9 cellular contexts compared by ENCODE assay signal in genomic region chr7:106178593-106179134, GRCh38.
DNase-seq lines count a peak whose midpoint lies in the region; ATAC-seq and TF ChIP-seq lines count a peak whose summit lies in the region.
"Had no signal": no experiment of that assay in that cellular context is flagged by ENCODE, and none has a peak within 500 bp of the region (broad histone marks: within the 10 kb centered on the region; RNA-seq: fewer than 3 reads in every experiment).

No MANE protein-coding gene starts in this region.

- no peak overlapping the region for H3K27ac ChIP-seq in CD8-positive, alpha-beta T cell (ENCODE audit: low read depth, low read length)

- peaks cover 10% of the 10 kb centered on the region for H3K27me3 Mint-ChIP-seq in CD8-positive, alpha-beta T cell (ENCODE audit: low read depth)
- peaks cover 18% of the 10 kb centered on the region for H3K27me3 Mint-ChIP-seq in activated CD4-positive, alpha-beta T cell treated with anti-CD3 and anti-CD28 coated beads, Interleukin-2, amount 10 ng/mL, durations not matched to agents 24 days and 14 days

- H3K4me3 ChIP-seq in CD8-positive, alpha-beta T cell (ENCODE audit: low read depth, low read length): no peak overlapping the region

- no peak for TF ChIP-seq CTCF in CD8-positive, alpha-beta T cell (IDR thresholded peaks at IDR 0.05)

- no peak overlapping the region for H3K4me3 Mint-ChIP-seq in CD8-positive, alpha-beta T cell
- H3K4me3 Mint-ChIP-seq in activated CD4-positive, alpha-beta T cell treated with anti-CD3 and anti-CD28 coated beads, Interleukin-2, amount 10 ng/mL, durations not matched to agents 24 days and 14 days: no peak overlapping the region
- H3K4me3 Mint-ChIP-seq: natural killer cell treated with Interleukin-12 subunit alpha and Interleukin-12 subunit beta and Interleukin-15 and Interleukin-18, amount 100 ng/mL, for 72 hours had no signal

- CTCF ChIA-PET in CD8-positive, alpha-beta T cell (lab: Charles Lee): interaction anchor here (3.7 to 12.8 kb wide), 3 partner anchors 12 to 558 kb away, joined by 28 to 194 read pairs (median 53); no protein-coding TSS in a partner anchor

- intact Hi-C loops in CD8-positive, alpha-beta T cell (cut with DNase I, micrococcal nuclease): loop anchor here (5.0 to 10.0 kb wide), 3 partner anchors 486 to 1319 kb away; partner anchors contain the start of gene CCDC71L (in 1 of the 2)
- intact Hi-C loops in activated CD4-positive, alpha-beta T cell treated with anti-CD3 and anti-CD28 coated beads, Interleukin-2, amount 10 ng/mL, durations not matched to agents 24 days and 14 days (cut with micrococcal nuclease): loop anchor here (5.0 to 10.0 kb wide), 2 partner anchors 84 to 366 kb away; no protein-coding TSS in a partner anchor

- H3K27ac Mint-ChIP-seq in CD8-positive, alpha-beta T cell: no peak overlapping the region
- H3K27ac Mint-ChIP-seq in activated CD4-positive, alpha-beta T cell treated with anti-CD3 and anti-CD28 coated beads, Interleukin-2, amount 10 ng/mL, durations not matched to agents 24 days and 14 days: no peak overlapping the region

- no peak for ATAC-seq in CD8-positive, alpha-beta T cell
- no peak for ATAC-seq in GM21528 (IDR thresholded peaks at IDR 0.05; ENCODE audit: low FRiP score, unreplicated experiment)

- H3K4me1 Mint-ChIP-seq in CD8-positive, alpha-beta T cell (ENCODE audit: low read depth): peaks cover 3% of the 10 kb centered on the region
- peaks cover 8% of the 10 kb centered on the region for H3K4me1 Mint-ChIP-seq in activated CD4-positive, alpha-beta T cell treated with anti-CD3 and anti-CD28 coated beads, Interleukin-2, amount 10 ng/mL, durations not matched to agents 24 days and 14 days

- no peaks in the 10 kb centered on the region for H3K9me3 ChIP-seq in CD8-positive, alpha-beta T cell (ENCODE audit: low read length)

- DNase-seq in EH (ENCODE audit: low read depth): peak; percentile 69
- DNase-seq in NCI-H1417 (lab: John Stamatoyannopoulos, UW): peak in 2 of 3 experiments; percentile 56 to 71
- DNase-seq in T47D (ENCODE audit: low read depth in 1 of 2, low spot score in 1 of 2): peak; percentile 27 to 85
- peak; percentile 63 to 78 for DNase-seq in lung microvascular endothelial cell (ENCODE audit: low read depth in 2 of 2)
- DNase-seq in CD8-positive, alpha-beta T cell: no peak
- DNase-seq in activated CD4-positive, alpha-beta T cell treated with anti-CD3 and anti-CD28 coated beads, Interleukin-2, amount 10 ng/mL, durations not matched to agents 24 days and 14 days: no peak
- no peak for DNase-seq in GF-D8 (lab: John Stamatoyannopoulos, UW)

- peaks cover 4% of the 10 kb centered on the region for H3K27me3 ChIP-seq in CD8-positive, alpha-beta T cell (ENCODE audit: insufficient read depth, low read length)

- POLR2A ChIA-PET in CD8-positive, alpha-beta T cell (lab: Charles Lee): interaction anchor here (1.4 kb wide), 1 partner anchor 284 kb away, joined by 3 read pairs; no protein-coding TSS in a partner anchor

- no peaks in the 10 kb centered on the region for H3K9me3 Mint-ChIP-seq in CD8-positive, alpha-beta T cell
- H3K9me3 Mint-ChIP-seq in activated CD4-positive, alpha-beta T cell treated with anti-CD3 and anti-CD28 coated beads, Interleukin-2, amount 10 ng/mL, durations not matched to agents 24 days and 14 days: no peaks in the 10 kb centered on the region
- H3K9me3 Mint-ChIP-seq: natural killer cell treated with Interleukin-12 subunit alpha and Interleukin-12 subunit beta and Interleukin-15 and Interleukin-18, amount 100 ng/mL, for 72 hours had no signal

- in situ Hi-C loops in T47D (cut with HindIII; ENCODE audit: low pct_unique_long_range_greater_than_20kb, low sequenced_read_pairs): no loop called here

- H3K36me3 Mint-ChIP-seq in CD8-positive, alpha-beta T cell: no peaks in the 10 kb centered on the region
- H3K36me3 Mint-ChIP-seq in activated CD4-positive, alpha-beta T cell treated with anti-CD3 and anti-CD28 coated beads, Interleukin-2, amount 10 ng/mL, durations not matched to agents 24 days and 14 days (ENCODE audit: low read depth): no peaks in the 10 kb centered on the region
- H3K36me3 Mint-ChIP-seq: natural killer cell treated with Interleukin-12 subunit alpha and Interleukin-12 subunit beta and Interleukin-15 and Interleukin-18, amount 100 ng/mL, for 72 hours had no signal

- no peaks in the 10 kb centered on the region for H3K36me3 ChIP-seq in CD8-positive, alpha-beta T cell (ENCODE audit: insufficient read depth, low read length)

- H3K4me1 ChIP-seq in CD8-positive, alpha-beta T cell (ENCODE audit: insufficient read depth, low read length): no peaks in the 10 kb centered on the region

Comparison
In these comparisons a context has a peak if more than half of its experiments do, and no peak if none do; other contexts are left out.
1. DNase-seq: peak in EH (single experiment), NCI-H1417 (2 of 3), T47D (2 of 2) and lung microvascular endothelial cell (2 of 2); none in CD8-positive, alpha-beta T cell (0 of 7), activated CD4-positive, alpha-beta T cell treated with anti-CD3 and anti-CD28 coated beads, Interleukin-2, amount 10 ng/mL, durations not matched to agents 24 days and 14 days (single experiment) and GF-D8 (single experiment).